In the genomic region with DNA sequence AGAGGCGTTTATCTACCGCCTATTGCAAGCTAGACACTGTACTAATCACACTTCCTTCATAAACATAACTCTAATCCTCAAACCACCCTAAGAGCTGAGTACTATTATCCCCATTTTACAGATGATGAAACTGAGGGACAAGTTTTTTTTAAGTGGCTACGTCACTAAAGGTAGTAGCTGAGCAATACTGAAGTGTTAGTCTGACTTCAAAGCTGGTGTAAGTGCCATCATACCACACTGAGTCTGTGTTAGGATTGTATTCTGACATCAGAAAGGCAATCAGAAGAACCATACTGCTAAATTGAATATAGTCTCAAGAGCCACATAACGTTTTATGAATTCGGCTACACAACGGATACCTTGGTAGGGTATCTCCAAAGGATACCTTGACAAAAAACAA, we compare ENCODE assay signal across 10 cellular contexts. TPM values are rescaled to one million over a fixed set of nuclear protein-coding genes. Genes with fewer than 3 reads are reported as not detected.
DNase-seq lines count a peak whose midpoint lies in the region; ATAC-seq, FAIRE-seq and TF ChIP-seq lines count a peak whose summit lies in the region.
"Had no signal": no experiment of that assay in that cellular context is flagged by ENCODE, and none has a peak within 500 bp of the region (broad histone marks: within the 10 kb centered on the region; RNA-seq: fewer than 3 reads in every experiment).

No MANE protein-coding gene starts in this region.

- no peak overlapping the region for H2AFZ ChIP-seq in K562 (ENCODE audit: low read depth, low read length)

- DNase-seq in BE2C, result no peak
- no peak for DNase-seq in K562 (ENCODE audit: extremely low read depth in 1 of 4, low spot score in 3 of 4)
- DNase-seq in kidney glomerular epithelial cell (lab: John Stamatoyannopoulos, UW), result no peak
- DNase-seq in colonic mucosa, result no peak
- DNase-seq in activated CD4-positive, alpha-beta T cell treated with anti-CD3 and anti-CD28 coated beads, Interleukin-2, amount 50 U/mL, for 1 hour, result no peak
- DNase-seq: stimulated activated naive CD4-positive, alpha-beta T cell treated with Interleukin-2 at 50 U/mL for 16 hours had no signal

- FAIRE-seq in K562 (lab: Jason Lieb, UNC), result no peak
- FAIRE-seq: GM18507 had no signal

- peaks cover 8% of the 10 kb centered on the region; the same call in 1 of the 2 replicates for H4K20me1 ChIP-seq in K562 (replicated peaks; ENCODE audit: control insufficient read depth, insufficient read depth, low read length)

- POLR2A ChIA-PET in K562 (lab: Yijun Ruan, JAX), result interaction anchor here (3.0 to 3.8 kb wide), 2 partner anchors 10 to 67 kb away, joined by 13 to 19 read pairs; no protein-coding TSS in a partner anchor

- H3K27me3 ChIP-seq in BE2C (no peaks in the 10 kb centered on the region), HUES6 (ENCODE audit: control insufficient read depth, insufficient read depth, low read length) (no peaks in the 10 kb centered on the region), K562 (ENCODE audit: control insufficient read depth in 2 of 2, insufficient read depth in 2 of 2, low read length in 2 of 2) (no peaks in the 10 kb centered on the region), mucosa of stomach (ENCODE audit: control insufficient read depth, insufficient read depth, low read length) (no peaks in the 10 kb centered on the region), colonic mucosa (no peaks in the 10 kb centered on the region)

- in situ Hi-C loops in K562 (cut with MboI), result no loop called here

- peak overlapping the region; percentile 91 for H3K4me2 ChIP-seq in K562 (ENCODE audit: insufficient read depth, low read length)

- 21% methylated on average over 6 of the region's 6 CpGs for WGBS in K562 (ENCODE audit: insufficient coverage, low coverage, missing lambda C conversion rate)

- TF ChIP-seq POLR2A in K562 (conservative IDR thresholded peaks at IDR 0.05), result no peak

- TF ChIP-seq CTCF in BE2C (IDR thresholded peaks at IDR 0.05; ENCODE audit: low read depth, low read length) (no peak), K562 (IDR thresholded peaks at IDR 0.05 in 2 of 3, conservative IDR thresholded peaks at IDR 0.05 in 1 of 3; ENCODE audit: insufficient read depth in 2 of 3, low read depth in 1 of 3, low read length in 3 of 3) (no peak), colonic mucosa (IDR thresholded peaks at IDR 0.05) (no peak)

- H3K27ac ChIP-seq in HUES6 (ENCODE audit: low read depth, low read length) (no peak overlapping the region), K562 (ENCODE audit: extremely low read depth, low read depth, low read length) (peak overlapping the region; percentile 93; the same call in 1 of the 3 replicates), colonic mucosa (no peak overlapping the region)

- peaks cover 75% of the 10 kb centered on the region for H3K79me2 ChIP-seq in K562 (ENCODE audit: control insufficient read depth, insufficient read depth, low read length)

- peak overlapping the region; percentile 69 for H3K4me3 ChIP-seq in BE2C (ENCODE audit: low read depth, low read length)
- peak overlapping the region; percentile 88 for H3K4me3 ChIP-seq in HUES6 (ENCODE audit: low read depth, low read length)
- H3K4me3 ChIP-seq in K562, result peak overlapping the region; percentile 81
- no peak overlapping the region for H3K4me3 ChIP-seq in mucosa of stomach (ENCODE audit: low read length)
- no peak overlapping the region for H3K4me3 ChIP-seq in colonic mucosa

- no peak for TF ChIP-seq RAD21 in K562 (CRISPR knock-in tag; conservative IDR thresholded peaks at IDR 0.05 in 1 of 2, IDR thresholded peaks at IDR 0.05 in 1 of 2)

- TF ChIP-seq EP300 in K562 (IDR thresholded peaks at IDR 0.05; ENCODE audit: low read length), result no peak

- H3K9me3 ChIP-seq in BE2C (no peaks in the 10 kb centered on the region), HUES6 (ENCODE audit: control insufficient read depth, insufficient read depth, low read depth, low read length) (no peaks in the 10 kb centered on the region), K562 (replicated peaks; ENCODE audit: control insufficient read depth, insufficient read depth, low read depth, low read length) (no peaks in the 10 kb centered on the region), mucosa of stomach (ENCODE audit: control insufficient read depth, low read length) (no peaks in the 10 kb centered on the region), colonic mucosa (no peaks in the 10 kb centered on the region)

- BruUV-seq in K562 (replicated peaks; lab: Mats Ljungman, UMichigan), result TSS peak; percentile 52

- intact Hi-C loops in K562 (cut with micrococcal nuclease), result no loop called here
- intact Hi-C loops in colonic mucosa (cut with DNase I), result loop anchor here (10.0 kb wide), 1 partner anchor 149 kb away; no protein-coding TSS in a partner anchor

- H3K9ac ChIP-seq in HUES6 (ENCODE audit: low read length) (no peak overlapping the region), K562 (ENCODE audit: insufficient read depth in 1 of 2, low read depth in 2 of 2, low read length in 2 of 2) (peak overlapping the region in 1 of 2 experiments; percentile 87; a peak in 2 of 4 replicates), mucosa of stomach (ENCODE audit: low read length) (peak overlapping the region; percentile 95), colonic mucosa (ENCODE audit: low read depth in 2 of 2, low read length in 2 of 2) (peak overlapping the region in 1 of 2 donors; percentile 97)

- H3K4me1 ChIP-seq in BE2C (no peaks in the 10 kb centered on the region), HUES6 (ENCODE audit: control insufficient read depth, insufficient read depth, low read length) (peaks cover 21% of the 10 kb centered on the region), K562 (replicated peaks in 1 of 2; ENCODE audit: control insufficient read depth in 2 of 2, insufficient read depth in 2 of 2, low read length in 2 of 2) (peaks cover 23 to 47% of the 10 kb centered on the region in 2 experiments), mucosa of stomach (ENCODE audit: control insufficient read depth, insufficient read depth, low read length) (peaks cover 9% of the 10 kb centered on the region), colonic mucosa (peaks cover 4% of the 10 kb centered on the region)

- H3K36me3 ChIP-seq in BE2C (peaks cover 4% of the 10 kb centered on the region; the same call in 1 of the 2 replicates), HUES6 (ENCODE audit: control insufficient read depth, insufficient read depth, low read length) (no peaks in the 10 kb centered on the region), K562 (ENCODE audit: control insufficient read depth, insufficient read depth, low read length) (peaks cover 12% of the 10 kb centered on the region; the same call in 2 of the 3 replicates), mucosa of stomach (ENCODE audit: control insufficient read depth, insufficient read depth, low read length) (no peaks in the 10 kb centered on the region), colonic mucosa (no peaks in the 10 kb centered on the region)

- no peak for ATAC-seq in K562
- no peak for ATAC-seq in HG03108 (IDR thresholded peaks at IDR 0.05; ENCODE audit: unreplicated experiment)

- H3K9me1 ChIP-seq in K562 (ENCODE audit: control insufficient read depth, insufficient read depth, low read length), result no peaks in the 10 kb centered on the region

- CTCF ChIA-PET in K562 (lab: Yijun Ruan, JAX; ENCODE audit: low intra/inter-chr PET ratio), result no interaction called here

TF ChIP-seq in K562, 482 proteins besides CTCF, POLR2A, EP300 and RAD21 (continues in another document):
- TF ChIP-seq GTF2E2 (tag; IDR thresholded peaks at IDR 0.05), result 0 out of 2 replicates have a peak, but pooled peaks have one; percentile 16
- TF ChIP-seq MYBL2 (IDR thresholded peaks at IDR 0.05; ENCODE audit: low read depth), result 0 out of 2 replicates have a peak, but pooled peaks have one; percentile 12
- no peak for TF ChIP-seq MYBL2 (CRISPR knock-in tag; IDR thresholded peaks at IDR 0.05; ENCODE audit: borderline replicate concordance)
- TF ChIP-seq CREB1 (IDR thresholded peaks at IDR 0.05), result peak; percentile 74
- TF ChIP-seq CREB1 (CRISPR knock-in tag; IDR thresholded peaks at IDR 0.05), result peak; percentile 37; the same call in 1 of the 2 replicates
- TF ChIP-seq MAZ (CRISPR knock-in tag; conservative IDR thresholded peaks at IDR 0.05 in 1 of 2, IDR thresholded peaks at IDR 0.05 in 1 of 2), result 0 out of 4 replicates have a peak, but pooled peaks of 1 of the 2 experiments have one; percentile 15
- no peak for TF ChIP-seq ZNF764 (CRISPR knock-in tag; IDR thresholded peaks at IDR 0.05; ENCODE audit: low read depth)
- 0 out of 2 replicates have a peak, but pooled peaks have one; percentile 22 for TF ChIP-seq FOXM1 (IDR thresholded peaks at IDR 0.05; ENCODE audit: low read depth)
- TF ChIP-seq FOXM1 (CRISPR knock-in tag; IDR thresholded peaks at IDR 0.05; ENCODE audit: low read depth), result no peak
- TF ChIP-seq ARID1B (IDR thresholded peaks at IDR 0.05), result 0 out of 2 replicates have a peak, but pooled peaks have one; percentile 17

RNA-seq across cellular contexts. Expression of a gene that starts 1.8 kb away (rescaled TPM):
- polyA plus RNA-seq in BE2C (2012; ENCODE audit: insufficient read depth, insufficient read length, low read depth), result 16.3 TPM
- total RNA-seq in K562 (2011; cell fraction: chromatin; rRNA removed; ENCODE audit: low replicate concordance), result 148 and 229 TPM in 2 replicates
- total RNA-seq in K562 (2011; cell fraction: nucleolus; rRNA removed), result 41.5 and 70.5 TPM in 2 replicates
- 85.0 and 85.5 TPM in 2 replicates for total RNA-seq in K562 (2011; cell fraction: nucleoplasm; rRNA removed)
- total RNA-seq in K562 (2014; rRNA removed), result 40.1 and 43.1 TPM in 2 replicates
- 50.4 and 50.6 TPM in 2 replicates for total RNA-seq in K562 (2014; rRNA removed; fragmentation: Illumina TruSeq; extraction: Trizol)
- total RNA-seq in K562 (2015; rRNA removed; fragmentation: Illumina TruSeq; extraction: Trizol), result 51.9 and 55.1 TPM in 2 replicates
- total RNA-seq in K562 (2021), result 54.3 and 69.6 TPM in 2 replicates
- 30.0 and 37.5 TPM in 2 replicates for polyA plus RNA-seq in K562 (2011; rRNA removed)
- 18.2 and 23.5 TPM in 2 replicates for polyA plus RNA-seq in K562 (2011; cell fraction: cytosol; rRNA removed)
- 34.9 and 41.6 TPM in 2 replicates for polyA plus RNA-seq in K562 (2011; cell fraction: nucleus; rRNA removed)
- polyA plus RNA-seq in K562 (2012), result 23.5 and 27.0 TPM in 2 replicates
- 47.5 and 55.6 TPM in 2 replicates for polyA plus RNA-seq in K562 (2014; fragmentation: Illumina TruSeq; extraction: Trizol)
- polyA plus RNA-seq in K562 (2014; fragmentation: Nextera tagmentation; extraction: Ambion mirVana), result 10 to 100 TPM; 17.0 to 20.7 TPM
- polyA plus RNA-seq in K562 (2014; rRNA removed), result 39.2 and 39.6 TPM in 2 replicates
- 125 and 160 TPM in 2 replicates for polyA minus RNA-seq in K562 (2011; rRNA and poly(A)+ RNA removed)
- 26.9 and 28.9 TPM in 2 replicates for polyA minus RNA-seq in K562 (2011; cell fraction: cytosol; rRNA and poly(A)+ RNA removed)
- 56.0 and 75.9 TPM in 2 replicates for polyA minus RNA-seq in K562 (2011; cell fraction: nucleus; rRNA and poly(A)+ RNA removed)
- 10 to 100 TPM; 28.8 to 39.6 TPM for total RNA-seq in colonic mucosa

Comparison
In these comparisons a context has a peak if more than half of its experiments do, and no peak if none do; other contexts are left out.
1. H3K4me3 ChIP-seq: peak in BE2C (single experiment), HUES6 (single experiment) and K562 (single experiment); none in mucosa of stomach (single experiment) and colonic mucosa (single experiment).